7 cellular contexts compared by ENCODE assay signal in genomic region chr5:112848116-112848811, GRCh38. TPM values are rescaled to one million over a fixed set of nuclear protein-coding genes. Genes with fewer than 3 reads are reported as not detected.
DNase-seq lines count a peak whose midpoint lies in the region; ATAC-seq, FAIRE-seq and TF ChIP-seq lines count a peak whose summit lies in the region.

No MANE protein-coding gene starts in this region.

- H3K4me1 ChIP-seq in ascending aorta (no peaks in the 10 kb centered on the region), smooth muscle cell (ENCODE audit: low read depth) (no peaks in the 10 kb centered on the region)

- H2AFZ ChIP-seq in smooth muscle cell (ENCODE audit: low read depth) = no peak overlapping the region

- peak; percentile 35 to 60 (median 40) for TF ChIP-seq CTCF in ascending aorta (IDR thresholded peaks at IDR 0.05)
- peak; percentile 67 for TF ChIP-seq CTCF in smooth muscle cell (IDR thresholded peaks at IDR 0.05; ENCODE audit: borderline replicate concordance, insufficient read depth, poor library complexity, severe bottlenecking)

- H3F3A ChIP-seq in smooth muscle cell (ENCODE audit: low read depth) = no peaks in the 10 kb centered on the region

- H3K4me2 ChIP-seq in smooth muscle cell = peak overlapping the region; percentile 80

- no peaks in the 10 kb centered on the region for H3K36me3 ChIP-seq in ascending aorta
- H3K36me3 ChIP-seq in smooth muscle cell (ENCODE audit: low read depth) = no peaks in the 10 kb centered on the region

- WGBS in smooth muscle cell (ENCODE audit: low lambda C conversion rate) = 50% methylated on average over 8 of the region's 8 CpGs

- H3K4me3 ChIP-seq in ascending aorta (no peak overlapping the region), smooth muscle cell (peak overlapping the region; percentile 29)

- FAIRE-seq in G401.6 (lab: Jason Lieb, UNC) = peak; percentile 87

- no peaks in the 10 kb centered on the region for H3K9me3 ChIP-seq in ascending aorta
- no peaks in the 10 kb centered on the region for H3K9me3 ChIP-seq in smooth muscle cell (replicated peaks; ENCODE audit: low read depth)

- no peaks in the 10 kb centered on the region for H4K20me1 ChIP-seq in smooth muscle cell (ENCODE audit: low read depth)

- no peaks in the 10 kb centered on the region for H3K27me3 ChIP-seq in ascending aorta
- H3K27me3 ChIP-seq in smooth muscle cell (ENCODE audit: low read depth) = no peaks in the 10 kb centered on the region

- DNase-seq in NCI-H524 treated with DMSO at 0.1 percent for 48 hours (lab: John Stamatoyannopoulos, UW) (peak; percentile 31), ascending aorta (ENCODE audit: low spot score in 2 of 2) (no peak), iPS DF 19.7 (ENCODE audit: low read depth, low spot score) (peak; percentile 75), smooth muscle cell (lab: John Stamatoyannopoulos, UW; ENCODE audit: unreplicated experiment) (no peak)

- intact Hi-C loops in ascending aorta (cut with DNase I) = loop anchor here (5.0 kb wide), 1 partner anchor 296 kb away; no protein-coding TSS in a partner anchor

- no peak overlapping the region for H3K27ac ChIP-seq in ascending aorta
- H3K27ac ChIP-seq in smooth muscle cell (ENCODE audit: low read depth) = no peak overlapping the region

- ATAC-seq in GM21381 (IDR thresholded peaks at IDR 0.05; ENCODE audit: unreplicated experiment) (peak; percentile 100), HG03521 (IDR thresholded peaks at IDR 0.05; ENCODE audit: unreplicated experiment) (peak; percentile 99)

- no peak overlapping the region for H3K9ac ChIP-seq in smooth muscle cell (ENCODE audit: low read depth)

- no peaks in the 10 kb centered on the region for H3K79me2 ChIP-seq in smooth muscle cell (ENCODE audit: low read depth)

RNA-seq across cellular contexts. Expression of gene SRP19, which starts 12.8 kb away (rescaled TPM):
- total RNA-seq in ascending aorta = 76.6 TPM
- total RNA-seq in smooth muscle cell = 157 and 170 TPM in 2 replicates
- polyA plus RNA-seq in smooth muscle cell = 164 and 167 TPM in 2 replicates

Comparison
In these comparisons a context has a peak if more than half of its experiments do, and no peak if none do; other contexts are left out.
1. DNase-seq: peak in NCI-H524 treated with DMSO at 0.1 percent for 48 hours (single experiment) and iPS DF 19.7 (single experiment); none in ascending aorta (0 of 2) and smooth muscle cell (single experiment).